Comparison of ENCODE assay signal across 9 cellular contexts in the genomic region with DNA sequence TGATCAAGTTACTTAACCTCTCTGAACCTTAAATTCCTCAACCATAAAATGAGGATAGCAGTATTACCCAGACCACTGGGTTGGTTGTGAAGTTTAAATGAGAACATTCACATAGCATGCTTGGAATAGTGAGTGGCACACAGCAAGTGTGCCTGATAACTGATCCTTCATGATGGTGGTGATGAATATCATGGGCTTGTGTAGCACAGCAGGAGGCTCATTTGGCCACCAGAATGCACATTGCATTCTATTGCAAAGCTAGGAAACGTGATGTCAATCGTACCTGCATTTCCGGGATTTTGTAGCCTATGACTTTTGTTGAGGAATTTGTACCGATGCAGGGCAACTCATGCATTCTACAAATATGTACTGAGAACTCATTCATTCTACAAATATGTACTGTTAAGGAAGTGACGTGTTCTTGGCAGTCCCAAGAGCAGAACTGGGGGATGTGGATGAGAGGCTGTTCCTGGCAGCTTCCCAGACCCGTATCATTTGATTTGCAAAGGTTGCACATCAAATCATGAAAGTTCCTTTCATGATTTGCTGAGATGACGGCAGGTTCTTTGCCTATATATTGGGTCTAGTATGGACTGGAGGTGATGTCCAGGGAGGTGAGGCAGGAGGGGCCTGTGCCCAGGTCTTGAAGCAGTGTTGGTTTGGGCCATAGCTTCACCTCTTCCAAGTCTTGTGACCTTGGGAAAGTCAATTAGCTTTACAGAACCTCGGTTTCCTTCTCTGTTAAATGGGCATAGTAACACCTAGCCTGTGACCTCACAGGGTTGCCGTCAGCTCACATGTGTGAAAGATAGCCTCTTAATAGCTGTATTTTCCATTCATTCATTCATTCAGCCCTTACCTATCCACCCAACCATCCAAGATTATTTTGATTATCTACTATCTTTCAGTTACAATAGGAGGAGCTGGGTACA.
A peak's percentile ranks its signal among the peaks of the same experiment; 100 is the strongest.
DNase-seq lines count a peak whose midpoint lies in the region; ATAC-seq and TF ChIP-seq lines count a peak whose summit lies in the region.
"Had no signal": no experiment of that assay in that cellular context is flagged by ENCODE, and none has a peak within 500 bp of the region (broad histone marks: within the 10 kb centered on the region; RNA-seq: fewer than 3 reads in every experiment).

No MANE protein-coding gene starts in this region.

- in situ Hi-C loops in gastrocnemius medialis (cut with MboI; ENCODE audit: low sequenced_read_pairs in 4 of 4) (no loop called here), GM13977 (cut with MboI; ENCODE audit: low pct_unique_long_range_greater_than_20kb, low sequenced_read_pairs, unreplicated experiment) (no loop called here)

- H3K4me3 ChIP-seq in epithelial cell of proximal tubule (ENCODE audit: low read depth, low read length), result no peak overlapping the region
- no peak overlapping the region for H3K4me3 ChIP-seq in gastrocnemius medialis

- intact Hi-C loops in gastrocnemius medialis (cut with DNase I; ENCODE audit: low total_unique reads), result no loop called here

- peaks cover 35% of the 10 kb centered on the region for H3K4me1 Mint-ChIP-seq in osteocyte (ENCODE audit: unreplicated experiment)

- H3K9me3 Mint-ChIP-seq in osteocyte (ENCODE audit: unreplicated experiment), result no peaks in the 10 kb centered on the region

- no peak for TF ChIP-seq POLR2A in gastrocnemius medialis (IDR thresholded peaks at IDR 0.05)

- peak overlapping the region; percentile 92 for H3K27ac Mint-ChIP-seq in osteocyte (ENCODE audit: unreplicated experiment)

- no peaks in the 10 kb centered on the region for H3K27me3 ChIP-seq in gastrocnemius medialis

- H3K36me3 ChIP-seq in gastrocnemius medialis, result no peaks in the 10 kb centered on the region

- no peaks in the 10 kb centered on the region for H3K36me3 Mint-ChIP-seq in osteocyte (ENCODE audit: unreplicated experiment)

- H3K27ac ChIP-seq in gastrocnemius medialis, result no peak overlapping the region

- H3K9me3 ChIP-seq in gastrocnemius medialis, result no peaks in the 10 kb centered on the region

- peak; percentile 3 for TF ChIP-seq CTCF in epithelial cell of proximal tubule (conservative IDR thresholded peaks at IDR 0.05; ENCODE audit: low read depth, low read length)
- no peak for TF ChIP-seq CTCF in osteocyte (IDR thresholded peaks at IDR 0.05)
- no peak for TF ChIP-seq CTCF in gastrocnemius medialis (IDR thresholded peaks at IDR 0.05 in 4 of 5, conservative IDR thresholded peaks at IDR 0.05 in 1 of 5)
- no peak for TF ChIP-seq CTCF in GM13977 (IDR thresholded peaks at IDR 0.05; ENCODE audit: extremely low read depth, insufficient read depth, missing control alignments)

- ATAC-seq in gastrocnemius medialis, result no peak
- ATAC-seq: left lobe of liver had no signal

- peaks cover 0 to 3% of the 10 kb centered on the region in 2 donors for H3K4me1 ChIP-seq in gastrocnemius medialis

- H3K27me3 Mint-ChIP-seq in osteocyte (ENCODE audit: unreplicated experiment), result no peaks in the 10 kb centered on the region

- H3K4me3 Mint-ChIP-seq in osteocyte (ENCODE audit: unreplicated experiment), result no peak overlapping the region

- DNase-seq in DMS53 (lab: John Stamatoyannopoulos, UW) (peak; percentile 75), RKO (ENCODE audit: low spot score) (peak; percentile 100), epithelial cell of proximal tubule (ENCODE audit: low read depth) (peak; percentile 97), osteocyte (ENCODE audit: extremely low spot score, unreplicated experiment) (no peak), gastrocnemius medialis (no peak), GM13977 (ENCODE audit: low spot score) (no peak), NCI-H128 (lab: John Stamatoyannopoulos, UW; ENCODE audit: unreplicated experiment) (no peak), NOMO-1 treated with DMSO at 0.1 percent for 48 hours (lab: John Stamatoyannopoulos, UW; ENCODE audit: unreplicated experiment) (no peak)

Comparison
In these comparisons a context has a peak if more than half of its experiments do, and no peak if none do; other contexts are left out.
1. DNase-seq: peak in DMS53 (single experiment), RKO (single experiment) and epithelial cell of proximal tubule (single experiment); none in osteocyte (single experiment), gastrocnemius medialis (0 of 2), GM13977 (single experiment), NCI-H128 (single experiment) and NOMO-1 treated with DMSO at 0.1 percent for 48 hours (single experiment).